Comparison of ENCODE assay signal across 8 cellular contexts in genomic region chr15:40306908-40307307, GRCh38. TPM values are rescaled to one million over a fixed set of nuclear protein-coding genes. Genes with fewer than 3 reads are reported as not detected.
DNase-seq lines count a peak whose midpoint lies in the region; ATAC-seq, FAIRE-seq and TF ChIP-seq lines count a peak whose summit lies in the region.
"Had no signal": no experiment of that assay in that cellular context is flagged by ENCODE, and none has a peak within 500 bp of the region (broad histone marks: within the 10 kb centered on the region; RNA-seq: fewer than 3 reads in every experiment).

No MANE protein-coding gene starts in this region.

- H3K9me3 ChIP-seq in Peyer's patch (no peaks in the 10 kb centered on the region), GM23248 (ENCODE audit: low read depth) (no peaks in the 10 kb centered on the region)

- H3K4me3 Mint-ChIP-seq in effector memory CD8-positive, alpha-beta T cell, result peak overlapping the region; percentile 98 to 99
- H3K4me3 Mint-ChIP-seq: endodermal cell had no signal

- H3K27ac Mint-ChIP-seq in effector memory CD8-positive, alpha-beta T cell, result peak overlapping the region; percentile 94 to 95

- WGBS in GM23248 (ENCODE audit: low coverage in 1 of 2, low lambda C conversion rate in 2 of 2, missing lambda C conversion rate in 2 of 2), 2 experiments, result 66 to 67% methylated on average over 7 of the region's 7 CpGs

- H3K27me3 Mint-ChIP-seq in effector memory CD8-positive, alpha-beta T cell, result no peaks in the 10 kb centered on the region

- DNase-seq in GM13976 (ENCODE audit: low spot score) (peak; percentile 47), Peyer's patch (peak in 1 of 3 donors; percentile 35), RCC 7860 (ENCODE audit: low spot score) (no peak), NOMO-1 treated with DMSO at 0.1 percent for 48 hours (lab: John Stamatoyannopoulos, UW; ENCODE audit: unreplicated experiment) (no peak), GM23248 (no peak)
- DNase-seq in effector memory CD8-positive, alpha-beta T cell, result no peak
- peak; percentile 39 for DNase-seq in stimulated activated CD8-positive, alpha-beta memory T cell treated with anti-CD3 and anti-CD28 coated beads, Interleukin-4, amount 100 ng/mL, for 48 hours

- H3K79me2 ChIP-seq in GM23248 (ENCODE audit: insufficient read depth), result no peaks in the 10 kb centered on the region

- FAIRE-seq in RCC 7860 (lab: Jason Lieb, UNC), result no peak

- H3K27me3 ChIP-seq in Peyer's patch (no peaks in the 10 kb centered on the region), GM23248 (replicated peaks; ENCODE audit: insufficient read depth) (no peaks in the 10 kb centered on the region; the same call in 1 of the 2 replicates)

- H4K20me1 ChIP-seq in GM23248 (ENCODE audit: insufficient read depth), result no peaks in the 10 kb centered on the region

- no peaks in the 10 kb centered on the region for H3K9me2 ChIP-seq in GM23248 (ENCODE audit: insufficient read depth)

- H3K27ac ChIP-seq in Peyer's patch, result peak overlapping the region; percentile 83 to 92 (median 86)
- no peak overlapping the region for H3K27ac ChIP-seq in GM23248

- H2AFZ ChIP-seq in GM23248, result no peak overlapping the region

- H3K4me2 ChIP-seq in GM23248 (ENCODE audit: unreplicated experiment), result no peak overlapping the region

- H3F3A ChIP-seq in GM23248 (ENCODE audit: insufficient read depth), result no peaks in the 10 kb centered on the region

- H3K36me3 ChIP-seq in Peyer's patch (no peaks in the 10 kb centered on the region), GM23248 (ENCODE audit: low read depth) (no peaks in the 10 kb centered on the region)

- no peak for TF ChIP-seq POLR2A in Peyer's patch (IDR thresholded peaks at IDR 0.05)

- in situ Hi-C loops in GM13976 (cut with MboI; ENCODE audit: low sequenced_read_pairs, unreplicated experiment), result no loop called here
- in situ Hi-C loops in GM23248 (cut with MboI), result no loop called here

- H3K9ac ChIP-seq in GM23248, result no peak overlapping the region

- H3K4me1 Mint-ChIP-seq in effector memory CD8-positive, alpha-beta T cell (ENCODE audit: low read depth in 2 of 2), result peaks cover 48 to 52% of the 10 kb centered on the region in 2 donors

- no peak for TF ChIP-seq CTCF in GM13976 (IDR thresholded peaks at IDR 0.05; ENCODE audit: borderline replicate concordance, control extremely low read depth, extremely low read depth, insufficient read depth, missing control alignments)
- no peak for TF ChIP-seq CTCF in Peyer's patch (IDR thresholded peaks at IDR 0.05)

- H3K36me3 Mint-ChIP-seq in effector memory CD8-positive, alpha-beta T cell (ENCODE audit: insufficient read depth), result peaks cover 15% of the 10 kb centered on the region

- H3K9me3 Mint-ChIP-seq in effector memory CD8-positive, alpha-beta T cell, result no peaks in the 10 kb centered on the region
- H3K9me3 Mint-ChIP-seq: endodermal cell had no signal

- H3K4me1 ChIP-seq in Peyer's patch (peaks cover 0 to 12% (median 7%) of the 10 kb centered on the region in 4 donors), GM23248 (ENCODE audit: insufficient read depth) (no peaks in the 10 kb centered on the region)

- no peak for ATAC-seq in effector memory CD8-positive, alpha-beta T cell (replicated peaks)

- H3K4me3 ChIP-seq in Peyer's patch (peak overlapping the region; percentile 36 to 58 (median 50)), GM23248 (no peak overlapping the region)

RNA-seq across cellular contexts. Expression of gene PLCB2, which starts 0.8 kb away (rescaled TPM):
- total RNA-seq in Peyer's patch, result 100 to 1,000 TPM in 1 of 4 donors, 10 to 100 TPM in 3; 12.3 to 101 (median 15.7) TPM
- 0.54 and 0.76 TPM in 2 replicates for total RNA-seq in GM23248 (2014; rRNA removed; shearing (Covaris generic))
- 1.1 TPM in 2 replicates for polyA plus RNA-seq in GM23248 (2016; fragmentation: Nextera tagmentation; extraction: Ambion mirVana)

RNA-seq across cellular contexts. Expression of gene INAFM2, which starts 16.6 kb away (rescaled TPM):
- 10 to 100 TPM in 1 of 4 donors, 1 to 10 TPM in 3; 6.2 to 10.7 (median 8.9) TPM for total RNA-seq in Peyer's patch
- 16.6 and 19.9 TPM in 2 replicates for total RNA-seq in GM23248 (2014; rRNA removed; shearing (Covaris generic))
- polyA plus RNA-seq in GM23248 (2016; fragmentation: Nextera tagmentation; extraction: Ambion mirVana), result 3.9 and 4.5 TPM in 2 replicates

RNA-seq across cellular contexts. Expression of gene ANKRD63, which starts 24.0 kb away (rescaled TPM):
- not detected for total RNA-seq in Peyer's patch
- total RNA-seq in GM23248 (2014; rRNA removed; shearing (Covaris generic)), result not detected in 2 replicates
- not detected in 2 replicates for polyA plus RNA-seq in GM23248 (2016; fragmentation: Nextera tagmentation; extraction: Ambion mirVana)
- total RNA-seq: endodermal cell had no signal

RNA-seq across cellular contexts. Expression of gene CCDC9B, which starts 33.8 kb away (rescaled TPM):
- 10 to 100 TPM; 14.4 to 55.6 (median 37.7) TPM for total RNA-seq in Peyer's patch
- 16.9 and 19.6 TPM in 2 replicates for total RNA-seq in GM23248 (2014; rRNA removed; shearing (Covaris generic))
- polyA plus RNA-seq in GM23248 (2016; fragmentation: Nextera tagmentation; extraction: Ambion mirVana), result 28.8 and 33.1 TPM in 2 replicates

RNA-seq across cellular contexts. Expression of gene PHGR1, which starts 43.9 kb away (rescaled TPM):
- total RNA-seq in Peyer's patch, result 1,000 to 10,000 TPM in 3 of 4 donors, 100 to 1,000 TPM in 1; 519 to 6,265 (median 3,022) TPM
- not detected in 2 replicates for total RNA-seq in GM23248 (2014; rRNA removed; shearing (Covaris generic))
- not detected in 2 replicates for polyA plus RNA-seq in GM23248 (2016; fragmentation: Nextera tagmentation; extraction: Ambion mirVana)
- total RNA-seq: endodermal cell had no signal

Comparison
In these comparisons a context has a peak if more than half of its experiments do, and no peak if none do; other contexts are left out.
1. DNase-seq: peak in GM13976 (single experiment) and stimulated activated CD8-positive, alpha-beta memory T cell treated with anti-CD3 and anti-CD28 coated beads, Interleukin-4, amount 100 ng/mL, for 48 hours (single experiment); none in effector memory CD8-positive, alpha-beta T cell (0 of 3), RCC 7860 (single experiment), NOMO-1 treated with DMSO at 0.1 percent for 48 hours (single experiment) and GM23248 (single experiment).